In the genomic region with DNA sequence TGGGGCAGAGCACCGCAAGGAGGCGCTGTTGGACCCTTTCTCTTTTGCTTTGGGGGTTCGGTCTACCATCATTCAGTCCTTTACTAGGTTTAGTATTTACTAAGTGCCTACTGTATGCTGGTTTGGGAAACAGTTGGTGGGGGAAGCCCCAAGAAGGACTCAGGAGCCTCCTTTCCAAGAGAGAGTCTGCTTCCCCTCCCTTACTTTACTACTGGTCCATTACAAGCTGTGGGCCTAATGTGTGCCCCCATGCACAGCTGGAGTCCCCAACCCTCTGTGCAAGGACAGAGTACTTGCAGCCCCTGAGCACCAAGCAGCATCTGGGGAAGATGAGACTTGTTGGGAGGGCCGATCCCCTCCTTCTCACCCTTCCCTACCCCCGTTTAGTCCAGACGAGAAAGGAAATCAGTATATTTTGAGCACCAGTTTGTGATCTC, we compare ENCODE assay signal across 8 cellular contexts. TPM values are rescaled to one million over a fixed set of nuclear protein-coding genes. Genes with fewer than 3 reads are reported as not detected.
A peak's percentile ranks its signal among the peaks of the same experiment; 100 is the strongest.
DNase-seq lines count a peak whose midpoint lies in the region; ATAC-seq and TF ChIP-seq lines count a peak whose summit lies in the region.

No MANE protein-coding gene starts in this region.

- H3K27ac Mint-ChIP-seq in activated CD8-positive, alpha-beta memory T cell treated with anti-CD3 and anti-CD28 coated beads, Interleukin-2, amount 10 ng/mL, durations not matched to agents 7 days and 5 days, result peak overlapping the region; percentile 98

- H3K9me3 Mint-ChIP-seq in activated CD8-positive, alpha-beta memory T cell treated with anti-CD3 and anti-CD28 coated beads, Interleukin-2, amount 10 ng/mL, durations not matched to agents 7 days and 5 days (ENCODE audit: low read depth), result no peaks in the 10 kb centered on the region

- H3K36me3 ChIP-seq in HAP-1 (replicated peaks) (no peaks in the 10 kb centered on the region), fibroblast of lung (ENCODE audit: control insufficient read depth, insufficient read depth, low read length) (no peaks in the 10 kb centered on the region), osteoblast (ENCODE audit: insufficient read depth, low read length) (no peaks in the 10 kb centered on the region), uterus (no peaks in the 10 kb centered on the region)

- intact Hi-C loops in uterus (cut with DNase I; ENCODE audit: low total_unique reads), result loop anchor here (5.0 kb wide), 2 partner anchors 34 to 69 kb away; no protein-coding TSS in a partner anchor

- DNase-seq in GM12864 (ENCODE audit: low read depth) (peak; percentile 43), HAP-1 (ENCODE audit: low spot score in 2 of 2) (peak in 1 of 2 experiments; percentile 91), NCI-H1048 (lab: John Stamatoyannopoulos, UW) (peak; percentile 51), fibroblast of lung (ENCODE audit: low read depth in 2 of 2) (peak; percentile 51 to 79), osteoblast (ENCODE audit: insufficient read length, low spot score, missing footprints) (no peak), uterus (peak; percentile 85 to 89), NCI-H1092 treated with DMSO at 0.1 percent for 48 hours (lab: John Stamatoyannopoulos, UW) (no peak)
- DNase-seq in activated CD8-positive, alpha-beta memory T cell treated with anti-CD3 and anti-CD28 coated beads, Interleukin-2, amount 10 ng/mL, durations not matched to agents 7 days and 5 days, result peak; percentile 91

- H3K27me3 ChIP-seq in HAP-1 (ENCODE audit: low read depth) (no peaks in the 10 kb centered on the region), fibroblast of lung (ENCODE audit: control insufficient read depth, insufficient read depth, low read length) (no peaks in the 10 kb centered on the region), osteoblast (ENCODE audit: insufficient read depth, low read length) (no peaks in the 10 kb centered on the region), uterus (no peaks in the 10 kb centered on the region)

- no peaks in the 10 kb centered on the region for H3K9me3 ChIP-seq in HAP-1
- H3K9me3 ChIP-seq in fibroblast of lung (ENCODE audit: control insufficient read depth, insufficient read depth, low read depth, low read length), result no peaks in the 10 kb centered on the region
- no peaks in the 10 kb centered on the region for H3K9me3 ChIP-seq in osteoblast (ENCODE audit: low read depth, low read length)
- no peaks in the 10 kb centered on the region for H3K9me3 ChIP-seq in uterus

- H3K4me2 ChIP-seq in fibroblast of lung (ENCODE audit: extremely low read depth, insufficient read depth, low read length) (peak overlapping the region; percentile 83), osteoblast (ENCODE audit: insufficient read depth, low read length) (peak overlapping the region; percentile 99)

- H4K20me1 ChIP-seq in fibroblast of lung (ENCODE audit: control insufficient read depth, extremely low read depth, insufficient read depth, low read length), result no peaks in the 10 kb centered on the region
- H4K20me1 ChIP-seq in osteoblast (ENCODE audit: insufficient read depth, low read length), result no peaks in the 10 kb centered on the region

- peak overlapping the region; percentile 67 for H2AFZ ChIP-seq in fibroblast of lung (ENCODE audit: low read length)
- peak overlapping the region; percentile 98 for H2AFZ ChIP-seq in osteoblast (ENCODE audit: low read length)

- peaks cover 26% of the 10 kb centered on the region for H3K4me1 Mint-ChIP-seq in activated CD8-positive, alpha-beta memory T cell treated with anti-CD3 and anti-CD28 coated beads, Interleukin-2, amount 10 ng/mL, durations not matched to agents 7 days and 5 days

- peak overlapping the region; percentile 57 for H3K9ac ChIP-seq in fibroblast of lung (ENCODE audit: insufficient read depth, low read length)

- CTCF ChIA-PET in activated CD8-positive, alpha-beta memory T cell treated with anti-CD3 and anti-CD28 coated beads, Interleukin-2, amount 10 ng/mL, durations not matched to agents 7 days and 5 days (lab: Charles Lee), result interaction anchor here (0.6 to 9.3 kb wide), 35 partner anchors 9 to 999 kb away, joined by 3 to 267 read pairs (median 4); partner anchors contain the start of genes MED19, TMX2, YPEL4 and ZDHHC5

- H3K4me1 ChIP-seq in HAP-1 (peaks cover 2% of the 10 kb centered on the region; the same call in 1 of the 2 replicates), fibroblast of lung (ENCODE audit: control insufficient read depth, extremely low read depth, insufficient read depth, low read length) (peaks cover 12% of the 10 kb centered on the region), osteoblast (ENCODE audit: insufficient read depth, low read length) (peaks cover 24% of the 10 kb centered on the region), uterus (no peaks in the 10 kb centered on the region)

- ATAC-seq in activated CD8-positive, alpha-beta memory T cell treated with anti-CD3 and anti-CD28 coated beads, Interleukin-2, amount 10 ng/mL, durations not matched to agents 7 days and 5 days, result peak; percentile 11

- H3K4me3 ChIP-seq in GM12864 (ENCODE audit: low read depth, low read length) (peak overlapping the region; percentile 84), HAP-1 (peak overlapping the region; percentile 66), fibroblast of lung (replicated peaks in 1 of 4; ENCODE audit: control extremely low read depth in 1 of 4, insufficient read depth in 1 of 4, low read depth in 3 of 4, low read length in 4 of 4) (peak overlapping the region; percentile 75 to 94 (median 85)), osteoblast (ENCODE audit: insufficient read depth, low read length) (peak overlapping the region; percentile 97), uterus (peak overlapping the region; percentile 60 to 62)

- in situ Hi-C loops in HAP-1 (cut with MboI; ENCODE audit: low sequenced_read_pairs), result loop anchor here (5.0 kb wide), 1 partner anchor 74 kb away; no protein-coding TSS in a partner anchor

- TF ChIP-seq CTCF in GM12864 (IDR thresholded peaks at IDR 0.05; ENCODE audit: low read depth, low read length, missing control alignments) (peak; percentile 92), fibroblast of lung (conservative IDR thresholded peaks at IDR 0.05 in 1 of 2, IDR thresholded peaks at IDR 0.05 in 1 of 2; ENCODE audit: low read depth in 1 of 2, low read length in 2 of 2) (peak; percentile 79 to 92), osteoblast (IDR thresholded peaks at IDR 0.05; ENCODE audit: extremely low read depth, low read depth, low read length) (peak; percentile 93), uterus (IDR thresholded peaks at IDR 0.05) (peak in 2 of 4 experiments; percentile 90 to 93)

- H3K79me2 ChIP-seq in fibroblast of lung (ENCODE audit: control insufficient read depth, insufficient read depth, low read length) (peaks cover 12% of the 10 kb centered on the region), osteoblast (ENCODE audit: insufficient read depth, low read length) (peaks cover 16% of the 10 kb centered on the region)

- H3K36me3 Mint-ChIP-seq in activated CD8-positive, alpha-beta memory T cell treated with anti-CD3 and anti-CD28 coated beads, Interleukin-2, amount 10 ng/mL, durations not matched to agents 7 days and 5 days, result peaks cover 27% of the 10 kb centered on the region

- H3K27me3 Mint-ChIP-seq in activated CD8-positive, alpha-beta memory T cell treated with anti-CD3 and anti-CD28 coated beads, Interleukin-2, amount 10 ng/mL, durations not matched to agents 7 days and 5 days, result no peaks in the 10 kb centered on the region

- TF ChIP-seq POLR2A in uterus (IDR thresholded peaks at IDR 0.05), result peak in 1 of 2 donors; percentile 12

- H3K4me3 Mint-ChIP-seq in activated CD8-positive, alpha-beta memory T cell treated with anti-CD3 and anti-CD28 coated beads, Interleukin-2, amount 10 ng/mL, durations not matched to agents 7 days and 5 days, result peak overlapping the region; percentile 100

- H3K27ac ChIP-seq in fibroblast of lung (ENCODE audit: insufficient read depth, low read length) (peak overlapping the region; percentile 52), osteoblast (ENCODE audit: low read depth, low read length) (peak overlapping the region; percentile 72), uterus (peak overlapping the region; percentile 86 to 88)

RNA-seq across cellular contexts. Expression of gene UBE2L6, which starts 0.9 kb away (rescaled TPM):
- 100 to 1,000 TPM; 245 to 317 TPM for total RNA-seq in activated CD8-positive, alpha-beta memory T cell treated with anti-CD3 and anti-CD28 coated beads, Interleukin-2, amount 10 ng/mL, durations not matched to agents 7 days and 5 days
- total RNA-seq in fibroblast of lung (78.6 and 94.8 TPM in 2 replicates), osteoblast (61.3 and 65.9 TPM in 2 replicates), uterus (10 to 100 TPM; 28.3 to 87.9 (median 84.2) TPM)
- polyA plus RNA-seq in fibroblast of lung, result 105 and 113 TPM in 2 replicates
- polyA plus RNA-seq in fibroblast of lung (2012), result 116 and 147 TPM in 2 replicates
- polyA minus RNA-seq in fibroblast of lung (ENCODE audit: low replicate concordance), result 204 and 262 TPM in 2 replicates

RNA-seq across cellular contexts. Expression of gene SERPING1, which starts 29.1 kb away (rescaled TPM):
- not detected for total RNA-seq in activated CD8-positive, alpha-beta memory T cell treated with anti-CD3 and anti-CD28 coated beads, Interleukin-2, amount 10 ng/mL, durations not matched to agents 7 days and 5 days
- 17.2 and 20.0 TPM in 2 replicates for total RNA-seq in fibroblast of lung
- polyA plus RNA-seq in fibroblast of lung, result 35.8 and 117 TPM in 2 replicates
- 50.5 and 196 TPM in 2 replicates for polyA plus RNA-seq in fibroblast of lung (2012)
- 25.9 and 211 TPM in 2 replicates for polyA minus RNA-seq in fibroblast of lung (ENCODE audit: low replicate concordance)
- total RNA-seq in osteoblast, result 31.5 and 47.7 TPM in 2 replicates
- total RNA-seq in uterus, result 100 to 1,000 TPM in 3 of 4 donors, 10 to 100 TPM in 1; 39.3 to 742 (median 362) TPM

RNA-seq across cellular contexts. Expression of gene SMTNL1, which starts 31.0 kb away (rescaled TPM):
- not detected for total RNA-seq in activated CD8-positive, alpha-beta memory T cell treated with anti-CD3 and anti-CD28 coated beads, Interleukin-2, amount 10 ng/mL, durations not matched to agents 7 days and 5 days
- not detected in 2 replicates for total RNA-seq in fibroblast of lung
- not detected in 2 replicates for polyA plus RNA-seq in fibroblast of lung
- polyA plus RNA-seq in fibroblast of lung (2012), result not detected in 2 replicates
- not detected in 2 replicates for polyA minus RNA-seq in fibroblast of lung (ENCODE audit: low replicate concordance)
- not detected in 2 replicates for total RNA-seq in osteoblast
- not detected for total RNA-seq in uterus

RNA-seq across cellular contexts. Expression of gene TIMM10, which starts 37.8 kb away (rescaled TPM):
- 10 to 100 TPM; 74.5 to 92.9 TPM for total RNA-seq in activated CD8-positive, alpha-beta memory T cell treated with anti-CD3 and anti-CD28 coated beads, Interleukin-2, amount 10 ng/mL, durations not matched to agents 7 days and 5 days
- total RNA-seq in fibroblast of lung (32.2 and 41.6 TPM in 2 replicates), osteoblast (22.1 and 25.7 TPM in 2 replicates), uterus (10 to 100 TPM in 3 of 4 donors, 1 to 10 TPM in 1; 7.7 to 47.4 (median 19.6) TPM)
- polyA plus RNA-seq in fibroblast of lung, result 57.6 and 108 TPM in 2 replicates
- polyA plus RNA-seq in fibroblast of lung (2012), result 66.8 and 120 TPM in 2 replicates
- polyA minus RNA-seq in fibroblast of lung (ENCODE audit: low replicate concordance), result 41.7 and 75.9 TPM in 2 replicates

RNA-seq across cellular contexts. Expression of gene SLC43A1, which starts 52.8 kb away (rescaled TPM):
- 10 to 100 TPM; 24.6 to 25.8 TPM for total RNA-seq in activated CD8-positive, alpha-beta memory T cell treated with anti-CD3 and anti-CD28 coated beads, Interleukin-2, amount 10 ng/mL, durations not matched to agents 7 days and 5 days
- total RNA-seq in fibroblast of lung (19.8 and 20.8 TPM in 2 replicates), osteoblast (18.5 and 28.0 TPM in 2 replicates), uterus (10 to 100 TPM; 13.1 to 48.4 (median 22.5) TPM)
- polyA plus RNA-seq in fibroblast of lung, result 12.3 and 13.2 TPM in 2 replicates
- 11.7 TPM in 2 replicates for polyA plus RNA-seq in fibroblast of lung (2012)
- polyA minus RNA-seq in fibroblast of lung (ENCODE audit: low replicate concordance), result 57.0 and 60.5 TPM in 2 replicates

Comparison
In these comparisons a context has a peak if more than half of its experiments do, and no peak if none do; other contexts are left out.
1. DNase-seq: peak in GM12864 (single experiment), NCI-H1048 (single experiment), activated CD8-positive, alpha-beta memory T cell treated with anti-CD3 and anti-CD28 coated beads, Interleukin-2, amount 10 ng/mL, durations not matched to agents 7 days and 5 days (single experiment), fibroblast of lung (2 of 2) and uterus (2 of 2); none in osteoblast (single experiment) and NCI-H1092 treated with DMSO at 0.1 percent for 48 hours (single experiment).
2. RNA of gene SERPING1, which starts 29.1 kb away (total RNA-seq): 39.3 to 742 TPM in uterus, 31.5 to 47.7 TPM in osteoblast and 17.2 to 20.0 TPM in fibroblast of lung; not detected in activated CD8-positive, alpha-beta memory T cell treated with anti-CD3 and anti-CD28 coated beads, Interleukin-2, amount 10 ng/mL, durations not matched to agents 7 days and 5 days; every median in the first group is over 10 times any median in the second.
3. Peak in every context shown above with its lines, with median percentiles within 50 percentile points of each other: H3K4me3 ChIP-seq and H3K27ac ChIP-seq.